In genomic region chr20:56468317-56469076, GRCh38 we compare ENCODE assay signal across 1 cellular context.
TF ChIP-seq lines count a peak whose summit lies in the region.

Gene RTF2 (plus strand): TSS chr20:56468627. CDS start chr20:56468698, 71 bp downstream.

TF ChIP-seq in K562, 482 proteins besides CTCF, POLR2A, EP300 and RAD21 (continued from another document):
- TF ChIP-seq RREB1 (CRISPR knock-in tag; IDR thresholded peaks at IDR 0.05) (no peak), TCF3 (CRISPR knock-in tag; IDR thresholded peaks at IDR 0.05) (peak; percentile 52), KLF1 (tag; IDR thresholded peaks at IDR 0.05) (peak; percentile 98), HLTF (IDR thresholded peaks at IDR 0.05) (no peak), SRSF7 (optimal IDR thresholded peaks at IDR 0.05; ENCODE audit: low read depth, low read length) (no peak), ZBTB43 (CRISPR knock-in tag; IDR thresholded peaks at IDR 0.05) (no peak), MEIS2 (IDR thresholded peaks at IDR 0.05; ENCODE audit: partially characterized antibody) (no peak), ZKSCAN3 (CRISPR knock-in tag; IDR thresholded peaks at IDR 0.05) (no peak), SMARCA4 (IDR thresholded peaks at IDR 0.05) (0 out of 2 replicates have a peak, but pooled peaks have one; percentile 54), ZNF584 (CRISPR knock-in tag; IDR thresholded peaks at IDR 0.05; ENCODE audit: low read depth) (no peak), HIVEP1 (CRISPR knock-in tag; IDR thresholded peaks at IDR 0.05) (no peak), ASH1L (IDR thresholded peaks at IDR 0.05; ENCODE audit: borderline replicate concordance, low read depth, partially characterized antibody) (peak; percentile 64), TSC22D4 (tag; IDR thresholded peaks at IDR 0.05) (no peak), YBX1 (IDR thresholded peaks at IDR 0.05) (no peak), CEBPZ (IDR thresholded peaks at IDR 0.05; ENCODE audit: borderline replicate concordance, low read depth, low read length) (no peak), POLR2B (IDR thresholded peaks at IDR 0.05; ENCODE audit: low read depth, partially characterized antibody) (peak; percentile 67), GMEB1 (CRISPR knock-in tag; IDR thresholded peaks at IDR 0.05) (peak; percentile 100), CREBBP (IDR thresholded peaks at IDR 0.05; ENCODE audit: low read depth, low read length) (no peak), HOMEZ (CRISPR knock-in tag; IDR thresholded peaks at IDR 0.05) (no peak), ARID2 (IDR thresholded peaks at IDR 0.05) (no peak), CBX3 (IDR thresholded peaks at IDR 0.05; ENCODE audit: borderline replicate concordance in 1 of 2, low read length in 2 of 2) (no peak), HNRNPLL (IDR thresholded peaks at IDR 0.05; ENCODE audit: low read depth, low read length, poor library complexity, severe bottlenecking) (peak; percentile 60), ZFPM2 (CRISPR knock-in tag; IDR thresholded peaks at IDR 0.05) (no peak), FOSL1 (tag; conservative IDR thresholded peaks at IDR 0.05) (no peak), TRIM24 (IDR thresholded peaks at IDR 0.05) (no peak), ZBTB17 (CRISPR knock-in tag; IDR thresholded peaks at IDR 0.05) (peak; percentile 78; the same call in 1 of the 2 replicates), OTX1 (CRISPR knock-in tag; IDR thresholded peaks at IDR 0.05) (no peak)
